Comparison of ENCODE assay signal across 15 cellular contexts in genomic region chr12:117472983-117473382, GRCh38.
DNase-seq lines count a peak whose midpoint lies in the region; ATAC-seq, FAIRE-seq and TF ChIP-seq lines count a peak whose summit lies in the region.
"Had no signal": no experiment of that assay in that cellular context is flagged by ENCODE, and none has a peak within 500 bp of the region (broad histone marks: within the 10 kb centered on the region; RNA-seq: fewer than 3 reads in every experiment).

No MANE protein-coding gene starts in this region.

- RAD21 ChIA-PET in HCT116 (lab: Charles Lee; ENCODE audit: low non-redundant PET in 1 of 2, low total read pairs in 2 of 2, uncharacterized antibody in 2 of 2, unreplicated experiment in 2 of 2): no interaction called here

- ATAC-seq in HCT116: peak; percentile 96
- peak; percentile 40 to 64 (median 46) for ATAC-seq in right lobe of liver
- ATAC-seq: left colon had no signal

- H3K79me2 ChIP-seq in HCT116 (ENCODE audit: insufficient read depth, low read length) (no peaks in the 10 kb centered on the region), astrocyte (ENCODE audit: insufficient read depth, low read length) (no peaks in the 10 kb centered on the region)

- H3K27me3 ChIP-seq in HCT116 (ENCODE audit: insufficient read depth, low read length) (no peaks in the 10 kb centered on the region), astrocyte (ENCODE audit: insufficient read depth, low read length) (peaks cover 2% of the 10 kb centered on the region), right lobe of liver (no peaks in the 10 kb centered on the region)

- H3K9me3 ChIP-seq in HCT116 (ENCODE audit: control insufficient read depth in 1 of 2, insufficient read depth in 1 of 2, low read depth in 1 of 2, low read length in 2 of 2) (peaks cover 0 to 5% of the 10 kb centered on the region in 2 experiments; a peak in 1 of 4 replicates), astrocyte (ENCODE audit: insufficient read depth, low read depth, low read length) (peaks cover 5% of the 10 kb centered on the region), right lobe of liver (no peaks in the 10 kb centered on the region)

- no peaks in the 10 kb centered on the region for H3K9me2 ChIP-seq in HCT116 (ENCODE audit: insufficient read depth)

- H3K4me2 ChIP-seq in HCT116 (ENCODE audit: low read length): no peak overlapping the region
- no peak overlapping the region for H3K4me2 ChIP-seq in astrocyte (ENCODE audit: low read length)

- H3K9me3 Mint-ChIP-seq in astrocyte (ENCODE audit: unreplicated experiment): peaks cover 6% of the 10 kb centered on the region

- TF ChIP-seq POLR2A in HCT116 (IDR thresholded peaks at IDR 0.05; ENCODE audit: borderline replicate concordance, extremely low read depth, insufficient read depth, insufficient read length) (no peak), right lobe of liver (IDR thresholded peaks at IDR 0.05) (no peak)

- 41% methylated on average over 5 of the region's 5 CpGs for WGBS in right lobe of liver (ENCODE audit: insufficient coverage, low coverage, low lambda C conversion rate, missing lambda C conversion rate)

- TF ChIP-seq RAD21 in HCT116 (IDR thresholded peaks at IDR 0.05; ENCODE audit: low read depth): peak; percentile 33; the same call in 1 of the 2 replicates

- H3K27me3 Mint-ChIP-seq in astrocyte (ENCODE audit: low read depth, unreplicated experiment): peaks cover 2% of the 10 kb centered on the region

- H3K4me3 ChIP-seq in HCT116 (replicated peaks in 1 of 2; ENCODE audit: low read depth in 1 of 2, low read length in 2 of 2) (no peak overlapping the region), astrocyte (ENCODE audit: insufficient read depth, low read depth, low read length) (no peak overlapping the region), right lobe of liver (no peak overlapping the region)

- intact Hi-C loops in HCT116 (cut with micrococcal nuclease) (loop anchor here (10.0 kb wide), 1 partner anchor 258 kb away; no protein-coding TSS in a partner anchor), right lobe of liver (cut with DNase I) (no loop called here)

- H3K27ac Mint-ChIP-seq in astrocyte (ENCODE audit: unreplicated experiment): no peak overlapping the region
- H3K27ac Mint-ChIP-seq: stimulated activated naive CD8-positive, alpha-beta T cell treated with anti-CD3 and anti-CD28 coated beads, Interleukin-15, Interleukin-2, amounts not matched to agents 100 ng/mL and 50 ng/mL, for 24 hours had no signal

- no TSS peak for BruUV-seq in HCT116 (replicated peaks; lab: Mats Ljungman, UMichigan)

- H3K4me1 Mint-ChIP-seq in astrocyte (ENCODE audit: low read depth, unreplicated experiment): no peaks in the 10 kb centered on the region

- CTCF ChIA-PET in HCT116 (lab: Charles Lee): interaction anchor here (1.2 kb wide), 1 partner anchor 14 kb away, joined by 3 read pairs; no protein-coding TSS in a partner anchor

- H3K4me1 ChIP-seq in HCT116 (ENCODE audit: control insufficient read depth in 1 of 2, insufficient read depth in 2 of 2, low read length in 2 of 2) (no peaks in the 10 kb centered on the region), astrocyte (ENCODE audit: insufficient read depth, low read length) (no peaks in the 10 kb centered on the region), right lobe of liver (no peaks in the 10 kb centered on the region)

- TF ChIP-seq CTCF in C4-2B (conservative IDR thresholded peaks at IDR 0.05) (peak; percentile 49), HCT116 (IDR thresholded peaks at IDR 0.05 in 2 of 3, conservative IDR thresholded peaks at IDR 0.05 in 1 of 3; ENCODE audit: borderline replicate concordance in 1 of 3, insufficient read depth in 1 of 3, low read depth in 2 of 3, low read length in 2 of 3) (peak; percentile 38 to 90 (median 84); a peak in 5 of 6 replicates), astrocyte (IDR thresholded peaks at IDR 0.05; ENCODE audit: insufficient read depth, low read depth, low read length) (peak; percentile 18), right lobe of liver (IDR thresholded peaks at IDR 0.05) (peak; percentile 29 to 45 (median 36))

- H3K4me3 Mint-ChIP-seq in astrocyte (ENCODE audit: unreplicated experiment): no peak overlapping the region
- H3K4me3 Mint-ChIP-seq: stimulated activated naive CD8-positive, alpha-beta T cell treated with anti-CD3 and anti-CD28 coated beads, Interleukin-15, Interleukin-2, amounts not matched to agents 100 ng/mL and 50 ng/mL, for 24 hours had no signal

- no peak overlapping the region for H2AFZ ChIP-seq in HCT116 (ENCODE audit: low read depth, low read length, poor library complexity, severe bottlenecking)
- H2AFZ ChIP-seq in astrocyte (ENCODE audit: low read depth, low read length): no peak overlapping the region

- H4K20me1 ChIP-seq in HCT116 (ENCODE audit: insufficient read depth): no peaks in the 10 kb centered on the region
- H4K20me1 ChIP-seq in astrocyte (ENCODE audit: insufficient read depth, low read length): no peaks in the 10 kb centered on the region

- no peak overlapping the region for H3K9ac ChIP-seq in HCT116 (ENCODE audit: low read length)
- H3K9ac ChIP-seq in astrocyte (ENCODE audit: low read length): no peak overlapping the region

- DNase-seq in HCT116 (ENCODE audit: low read depth, low spot score) (peak; percentile 10), astrocyte (ENCODE audit: low read depth) (no peak), right lobe of liver (no peak), NCI-H2081 treated with DMSO at 0.1 percent for 48 hours (lab: John Stamatoyannopoulos, UW) (no peak), NCI-H2107 treated with DMSO at 0.1 percent for 48 hours (lab: John Stamatoyannopoulos, UW; ENCODE audit: unreplicated experiment) (no peak), NCI-H1417 treated with DMSO at 0.1 percent for 48 hours (lab: John Stamatoyannopoulos, UW) (no peak)
- no peak for DNase-seq in activated naive CD4-positive, alpha-beta T cell treated with anti-CD3 and anti-CD28 coated beads, Interleukin-2, amount 50 U/mL, for 16 hours
- DNase-seq: activated effector memory CD4-positive, alpha-beta T cell treated with Interleukin-2 at 50 U/mL for 16 hours; effector memory CD4-positive, alpha-beta T cell; GF-D8; left colon; NCI-H1417; small intestine had no signal

- no peak overlapping the region for H3K27ac ChIP-seq in C4-2B
- no peak overlapping the region for H3K27ac ChIP-seq in HCT116 (ENCODE audit: low read depth, low read length)
- H3K27ac ChIP-seq in astrocyte (ENCODE audit: low read depth, low read length): no peak overlapping the region
- no peak overlapping the region for H3K27ac ChIP-seq in right lobe of liver

- H3K36me3 ChIP-seq in HCT116 (ENCODE audit: control insufficient read depth in 1 of 2, insufficient read depth in 2 of 2, low read length in 2 of 2) (no peaks in the 10 kb centered on the region), astrocyte (ENCODE audit: insufficient read depth, low read length) (no peaks in the 10 kb centered on the region), right lobe of liver (no peaks in the 10 kb centered on the region)

- no peak for FAIRE-seq in astrocyte (lab: Jason Lieb, UNC)
- FAIRE-seq: small intestine had no signal

- POLR2A ChIA-PET in HCT116 (lab: Charles Lee): no interaction called here

- H3K36me3 Mint-ChIP-seq in astrocyte (ENCODE audit: low read depth, unreplicated experiment): no peaks in the 10 kb centered on the region

TF ChIP-seq in HCT116, 20 proteins besides CTCF, POLR2A, EP300 and RAD21:
- no peak for TF ChIP-seq POLR2AphosphoS5 (IDR thresholded peaks at IDR 0.05; ENCODE audit: low read depth, low read length)
- no peak for TF ChIP-seq ZFX (IDR thresholded peaks at IDR 0.05)
- no peak for TF ChIP-seq SIN3A (IDR thresholded peaks at IDR 0.05; ENCODE audit: low read depth)
- TF ChIP-seq REST (IDR thresholded peaks at IDR 0.05; ENCODE audit: low read depth): no peak
- no peak for TF ChIP-seq EZH2 (IDR thresholded peaks at IDR 0.05)
- no peak for TF ChIP-seq ZBTB33 (IDR thresholded peaks at IDR 0.05; ENCODE audit: extremely low read depth, insufficient replicate concordance, low read length)
TF ChIP-seq in HCT116: peak in this region for 0.

Comparison
In these comparisons a context has a peak if more than half of its experiments do, and no peak if none do; other contexts are left out.
1. CTCF ChIP-seq: peak in every context shown above with its lines; median percentile 84 in HCT116; 49 in C4-2B; 36 in right lobe of liver; 18 in astrocyte.